ENCODE assay signal across 19 cellular contexts in genomic region chr15:42665827-42666226, GRCh38.
A peak's percentile ranks its signal among the peaks of the same experiment; 100 is the strongest.
DNase-seq lines count a peak whose midpoint lies in the region; ATAC-seq, FAIRE-seq and TF ChIP-seq lines count a peak whose summit lies in the region.
"Had no signal": no experiment of that assay in that cellular context is flagged by ENCODE, and none has a peak within 500 bp of the region (broad histone marks: within the 10 kb centered on the region; RNA-seq: fewer than 3 reads in every experiment).

No MANE protein-coding gene starts in this region.

- no peak overlapping the region for H3K18ac ChIP-seq in mesendoderm (ENCODE audit: low read length)

- in situ Hi-C loops in K562 (cut with MboI): no loop called here

- no peaks in the 10 kb centered on the region for H3K9me3 Mint-ChIP-seq in GM23338
- H3K9me3 Mint-ChIP-seq: CD4-positive, alpha-beta memory T cell had no signal

- H2BK15ac ChIP-seq in mesendoderm (replicated peaks; ENCODE audit: low read depth): no peak overlapping the region

- no peaks in the 10 kb centered on the region for H3K9me2 ChIP-seq in GM23338 (ENCODE audit: insufficient read depth)

- no peak overlapping the region for H3K56ac ChIP-seq in mesendoderm (ENCODE audit: low read length)

- no peak for TF ChIP-seq RAD21 in K562 (CRISPR knock-in tag; conservative IDR thresholded peaks at IDR 0.05 in 1 of 2, IDR thresholded peaks at IDR 0.05 in 1 of 2)

- H3K9me1 ChIP-seq in K562 (ENCODE audit: control insufficient read depth, insufficient read depth, low read length): no peaks in the 10 kb centered on the region

- CTCF ChIA-PET in K562 (lab: Yijun Ruan, JAX; ENCODE audit: low intra/inter-chr PET ratio): no interaction called here

- no peak overlapping the region for H2AFZ ChIP-seq in GM23338
- no peak overlapping the region for H2AFZ ChIP-seq in K562 (ENCODE audit: low read depth, low read length)

- ATAC-seq in GM23338 (peak; percentile 42; the same call in 2 of the 3 replicates), K562 (no peak), HG02884 (IDR thresholded peaks at IDR 0.05; ENCODE audit: unreplicated experiment) (no peak), GM18909 (IDR thresholded peaks at IDR 0.05; ENCODE audit: poor library complexity, unreplicated experiment) (no peak)
- ATAC-seq: GM12878 had no signal

- H2BK120ac ChIP-seq in mesendoderm (ENCODE audit: low read depth, low read length): no peak overlapping the region

- no peak for TF ChIP-seq EP300 in K562 (IDR thresholded peaks at IDR 0.05; ENCODE audit: low read length)

- no peaks in the 10 kb centered on the region for H3F3A ChIP-seq in GM23338 (replicated peaks; ENCODE audit: low read depth)

- no peak overlapping the region for H3K4me3 Mint-ChIP-seq in GM23338
- H3K4me3 Mint-ChIP-seq: CD4-positive, alpha-beta memory T cell had no signal

- TF ChIP-seq POLR2A in K562 (conservative IDR thresholded peaks at IDR 0.05): no peak

- H3K4me3 ChIP-seq in GM23338: no peak overlapping the region
- no peak overlapping the region for H3K4me3 ChIP-seq in NT2/D1 (ENCODE audit: insufficient read length, low read depth)
- no peak overlapping the region for H3K4me3 ChIP-seq in K562
- no peak overlapping the region for H3K4me3 ChIP-seq in mesendoderm (ENCODE audit: low read length)
- H3K4me3 ChIP-seq: GM12878 had no signal

- H3K79me2 ChIP-seq in GM23338 (replicated peaks; ENCODE audit: insufficient read depth) (no peaks in the 10 kb centered on the region), K562 (ENCODE audit: control insufficient read depth, insufficient read depth, low read length) (no peaks in the 10 kb centered on the region), mesendoderm (ENCODE audit: control insufficient read depth, insufficient read depth, low read length) (no peaks in the 10 kb centered on the region)

- H2BK5ac ChIP-seq in mesendoderm (ENCODE audit: low read length): no peak overlapping the region

- H3K9me3 ChIP-seq in NT2/D1 (ENCODE audit: insufficient read depth, low read length): peaks cover 28% of the 10 kb centered on the region
- no peaks in the 10 kb centered on the region for H3K9me3 ChIP-seq in K562 (replicated peaks; ENCODE audit: control insufficient read depth, insufficient read depth, low read depth, low read length)

- no TSS peak for BruUV-seq in K562 (replicated peaks; lab: Mats Ljungman, UMichigan)

- no peak overlapping the region for H2AK5ac ChIP-seq in mesendoderm (ENCODE audit: low read length)

- FAIRE-seq in K562 (lab: Jason Lieb, UNC): no peak
- FAIRE-seq: G401.6, GM12878, GM18507, H1 had no signal

- POLR2A ChIA-PET in K562 (lab: Yijun Ruan, JAX): interaction anchor here (1.3 kb wide), 1 partner anchor 10 kb away, joined by 3 read pairs; no protein-coding TSS in a partner anchor

- H3K27me3 ChIP-seq in GM23338 (ENCODE audit: insufficient read depth) (no peaks in the 10 kb centered on the region), NT2/D1 (ENCODE audit: insufficient read depth, insufficient read length) (no peaks in the 10 kb centered on the region), K562 (ENCODE audit: control insufficient read depth in 2 of 2, insufficient read depth in 2 of 2, low read length in 2 of 2) (no peaks in the 10 kb centered on the region), mesendoderm (ENCODE audit: insufficient read depth, low read length, poor library complexity) (no peaks in the 10 kb centered on the region)

- 46% methylated on average over 3 of the region's 3 CpGs for WGBS in K562 (ENCODE audit: insufficient coverage, low coverage, missing lambda C conversion rate)
- no CpG with 5 or more reads among the region's 3 CpGs for WGBS in mesendoderm (ENCODE audit: extremely low coverage, insufficient coverage, low lambda C conversion rate)

- H3K23ac ChIP-seq in mesendoderm (ENCODE audit: low read length): no peak overlapping the region

- H4K20me1 ChIP-seq in GM23338 (replicated peaks; ENCODE audit: insufficient read depth) (no peaks in the 10 kb centered on the region), K562 (replicated peaks; ENCODE audit: control insufficient read depth, insufficient read depth, low read length) (no peaks in the 10 kb centered on the region)

- H3K27me3 Mint-ChIP-seq in GM23338 (ENCODE audit: insufficient read depth, low read depth, poor library complexity): no peaks in the 10 kb centered on the region
- H3K27me3 Mint-ChIP-seq: CD4-positive, alpha-beta memory T cell had no signal

- H3K4me1 ChIP-seq in GM23338 (ENCODE audit: insufficient read depth) (no peaks in the 10 kb centered on the region), NT2/D1 (ENCODE audit: insufficient read depth, insufficient read length) (no peaks in the 10 kb centered on the region), K562 (replicated peaks in 1 of 2; ENCODE audit: control insufficient read depth in 2 of 2, insufficient read depth in 2 of 2, low read length in 2 of 2) (no peaks in the 10 kb centered on the region; a peak in 1 of 5 replicates), mesendoderm (ENCODE audit: control insufficient read depth, low read depth, low read length) (no peaks in the 10 kb centered on the region)

- peak; percentile 28 for DNase-seq in GM23338 (ENCODE audit: low spot score)
- DNase-seq in NT2/D1 (ENCODE audit: low read depth, low spot score): peak; percentile 11
- no peak for DNase-seq in K562 (ENCODE audit: extremely low read depth in 1 of 4, low spot score in 3 of 4)
- DNase-seq in mesendoderm: peak; percentile 96
- DNase-seq in GM03348 (ENCODE audit: low spot score): no peak
- DNase-seq: C1 segment of cervical spinal cord; Calu3; CD4-positive, alpha-beta memory T cell; COR-L47; DMS53; DMS79 treated with DMSO at 0.1 percent for 48 hours; H7; HCEC 1CT had no signal

- H3K27ac ChIP-seq in GM23338 (ENCODE audit: low read depth) (no peak overlapping the region), K562 (ENCODE audit: extremely low read depth, low read depth, low read length) (no peak overlapping the region), mesendoderm (ENCODE audit: low read depth, low read length) (no peak overlapping the region)

- H4K8ac ChIP-seq in mesendoderm (ENCODE audit: low read depth, low read length): no peak overlapping the region

- H3K4ac ChIP-seq in mesendoderm (ENCODE audit: low read depth, low read length): no peak overlapping the region

- no peak overlapping the region for H3K27ac Mint-ChIP-seq in GM23338
- H3K27ac Mint-ChIP-seq: CD4-positive, alpha-beta memory T cell had no signal

- intact Hi-C loops in K562 (cut with micrococcal nuclease): no loop called here

- no peaks in the 10 kb centered on the region; the same call in 2 of the 3 replicates for H3K36me3 Mint-ChIP-seq in GM23338 (ENCODE audit: low read depth)

- TF ChIP-seq CTCF in GM23338 (conservative IDR thresholded peaks at IDR 0.05; ENCODE audit: low read depth in 2 of 2): no peak
- no peak for TF ChIP-seq CTCF in K562 (IDR thresholded peaks at IDR 0.05 in 2 of 3, conservative IDR thresholded peaks at IDR 0.05 in 1 of 3; ENCODE audit: insufficient read depth in 2 of 3, low read depth in 1 of 3, low read length in 3 of 3)

- H4K5ac ChIP-seq in mesendoderm (ENCODE audit: low read length): no peak overlapping the region

- no peaks in the 10 kb centered on the region for H3K36me3 ChIP-seq in GM23338 (ENCODE audit: insufficient read depth)
- H3K36me3 ChIP-seq in NT2/D1 (ENCODE audit: insufficient read depth, insufficient read length, low read length): peaks cover 24% of the 10 kb centered on the region
- H3K36me3 ChIP-seq in K562 (ENCODE audit: control insufficient read depth, insufficient read depth, low read length): no peaks in the 10 kb centered on the region
- peaks cover 1% of the 10 kb centered on the region for H3K36me3 ChIP-seq in mesendoderm (ENCODE audit: control insufficient read depth, insufficient read depth, low read length)

- no peak overlapping the region for H3K4me2 ChIP-seq in GM23338
- H3K4me2 ChIP-seq in K562 (ENCODE audit: insufficient read depth, low read length): no peak overlapping the region
- no peak overlapping the region for H3K4me2 ChIP-seq in mesendoderm (ENCODE audit: low read length)

- H3K4me1 Mint-ChIP-seq in GM23338: peaks cover 2% of the 10 kb centered on the region
- H3K4me1 Mint-ChIP-seq: CD4-positive, alpha-beta memory T cell had no signal

- no peak overlapping the region for H3K9ac ChIP-seq in NT2/D1 (ENCODE audit: insufficient read length, low read depth)
- H3K9ac ChIP-seq in K562 (ENCODE audit: insufficient read depth in 1 of 2, low read depth in 2 of 2, low read length in 2 of 2): no peak overlapping the region
- H3K9ac ChIP-seq in mesendoderm (ENCODE audit: low read length): no peak overlapping the region

- no peaks in the 10 kb centered on the region for H3K79me1 ChIP-seq in mesendoderm (ENCODE audit: low read length)

TF ChIP-seq in GM23338, 12 proteins besides CTCF, POLR2A, EP300 and RAD21 (continues in another document):
- TF ChIP-seq EZH2 (IDR thresholded peaks at IDR 0.05; ENCODE audit: low read depth, unreplicated experiment) (no peak), NANOG (IDR thresholded peaks at IDR 0.05; ENCODE audit: borderline replicate concordance) (no peak), ZNF114 (CRISPR knock-in tag; IDR thresholded peaks at IDR 0.05) (no peak), EZH2phosphoT487 (IDR thresholded peaks at IDR 0.05; ENCODE audit: unreplicated experiment) (no peak), JUNB (IDR thresholded peaks at IDR 0.05; ENCODE audit: unreplicated experiment) (no peak)

TF ChIP-seq in K562, 482 proteins besides CTCF, POLR2A, EP300 and RAD21:
- TF ChIP-seq ZNF316 (IDR thresholded peaks at IDR 0.05) (peak; percentile 41), FIP1L1 (IDR thresholded peaks at IDR 0.05; ENCODE audit: low read depth, low read length, poor library complexity, severe bottlenecking) (no peak)
TF ChIP-seq in K562: peak in this region for 1.

Comparison
In these comparisons a context has a peak if more than half of its experiments do, and no peak if none do; other contexts are left out.
1. DNase-seq: peak in GM23338 (single experiment), NT2/D1 (single experiment) and mesendoderm (single experiment); none in K562 (0 of 4) and GM03348 (single experiment).